ENCODE assay signal across 9 cellular contexts in the genomic region with DNA sequence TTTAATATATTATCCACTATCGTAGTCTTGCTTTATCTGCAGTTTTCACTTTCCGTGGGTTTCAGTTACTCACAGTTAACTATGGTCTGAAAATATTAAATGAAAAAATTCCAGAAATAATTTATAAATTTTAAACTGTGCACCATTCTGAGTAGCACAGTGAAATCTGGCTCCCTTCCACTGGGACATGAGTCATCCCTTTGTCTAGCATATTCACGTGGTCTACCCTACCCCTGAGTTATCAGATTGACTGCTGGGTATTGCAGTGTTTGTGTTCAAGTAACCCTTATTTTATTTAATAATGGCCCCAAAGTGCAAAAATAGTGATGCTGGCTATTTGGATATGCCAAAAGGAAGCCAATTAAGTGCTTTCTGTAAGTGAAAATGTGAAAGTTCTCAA.
DNase-seq lines count a peak whose midpoint lies in the region; ATAC-seq and TF ChIP-seq lines count a peak whose summit lies in the region.
"Had no signal": no experiment of that assay in that cellular context is flagged by ENCODE, and none has a peak within 500 bp of the region (broad histone marks: within the 10 kb centered on the region; RNA-seq: fewer than 3 reads in every experiment).

No MANE protein-coding gene starts in this region.

- peak; percentile 81 for DNase-seq in ELR (ENCODE audit: low read depth)
- peak; percentile 21 for DNase-seq in RKO (ENCODE audit: low spot score)
- DNase-seq in fibroblast of mammary gland (ENCODE audit: low read depth): peak; percentile 81
- peak; percentile 63 for DNase-seq in putamen (ENCODE audit: low spot score)
- no peak for DNase-seq in DMS 273 (lab: John Stamatoyannopoulos, UW; ENCODE audit: unreplicated experiment)
- DNase-seq in HEK293T (ENCODE audit: extremely low spot score): no peak
- DNase-seq: gastrocnemius medialis had no signal

- ATAC-seq in GM21737 (IDR thresholded peaks at IDR 0.05; ENCODE audit: unreplicated experiment) (no peak), GM19455 (IDR thresholded peaks at IDR 0.05; ENCODE audit: unreplicated experiment) (no peak)
- ATAC-seq: gastrocnemius medialis had no signal

- no peak overlapping the region for H3K4me3 ChIP-seq in fibroblast of mammary gland (ENCODE audit: control insufficient read depth, low read depth, low read length)
- H3K4me3 ChIP-seq: gastrocnemius medialis had no signal

- CTCF ChIA-PET in HEK293T (lab: Yijun Ruan, JAX): no interaction called here

- POLR2A ChIA-PET in HEK293T (lab: Yijun Ruan, JAX): no interaction called here

- no peak for TF ChIP-seq CTCF in fibroblast of mammary gland (conservative IDR thresholded peaks at IDR 0.05; ENCODE audit: control insufficient read depth, insufficient read depth, low read depth, low read length)

TF ChIP-seq in HEK293T, 16 proteins besides CTCF, POLR2A, EP300 and RAD21:
- TF ChIP-seq LEF1 (IDR thresholded peaks at IDR 0.05; ENCODE audit: borderline replicate concordance): no peak
- TF ChIP-seq L3MBTL2 (conservative IDR thresholded peaks at IDR 0.05): no peak
- no peak for TF ChIP-seq SP1 (IDR thresholded peaks at IDR 0.05)
- no peak for TF ChIP-seq FOXK2 (IDR thresholded peaks at IDR 0.05)
- no peak for TF ChIP-seq ZNF384 (IDR thresholded peaks at IDR 0.05)
- TF ChIP-seq NFRKB (IDR thresholded peaks at IDR 0.05): no peak

Comparison
In these comparisons a context has a peak if more than half of its experiments do, and no peak if none do; other contexts are left out.
1. DNase-seq: peak in ELR (single experiment), RKO (single experiment), fibroblast of mammary gland (single experiment) and putamen (single experiment); none in DMS 273 (single experiment) and HEK293T (single experiment).